Comparison of ENCODE assay signal across 20 cellular contexts in the genomic region with DNA sequence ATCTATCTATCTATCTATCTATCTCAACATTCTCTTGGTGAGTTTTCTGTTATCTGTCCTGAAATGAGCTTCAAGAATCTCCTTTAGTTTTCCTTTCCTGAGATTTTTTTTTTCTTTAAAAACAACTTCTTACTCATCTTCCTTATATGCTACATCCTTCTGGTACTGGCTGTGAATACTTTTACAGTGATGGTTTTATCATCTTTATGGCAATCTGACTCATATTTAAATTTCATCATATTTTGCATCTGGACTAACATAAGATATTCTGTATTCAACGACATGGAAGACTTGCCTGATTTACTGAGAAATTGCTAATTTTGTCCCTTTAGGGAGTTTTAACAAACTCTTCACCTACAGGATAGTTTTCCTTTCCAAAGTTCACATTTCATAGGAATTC. TPM values are rescaled to one million over a fixed set of nuclear protein-coding genes. Genes with fewer than 3 reads are reported as not detected.
DNase-seq lines count a peak whose midpoint lies in the region; ATAC-seq and TF ChIP-seq lines count a peak whose summit lies in the region.
"Had no signal": no experiment of that assay in that cellular context is flagged by ENCODE, and none has a peak within 500 bp of the region (broad histone marks: within the 10 kb centered on the region; RNA-seq: fewer than 3 reads in every experiment).

No MANE protein-coding gene starts in this region.

- no peak overlapping the region for H3K4me3 ChIP-seq in AG10803 (ENCODE audit: low read length)
- no peak overlapping the region for H3K4me3 ChIP-seq in astrocyte of the spinal cord (ENCODE audit: low read depth, low read length)
- H3K4me3 ChIP-seq in CD8-positive, alpha-beta memory T cell (ENCODE audit: low read length), result no peak overlapping the region
- no peak overlapping the region for H3K4me3 ChIP-seq in prostate gland
- H3K4me3 ChIP-seq: coronary artery, testis had no signal

- H3K27ac Mint-ChIP-seq in CD8-positive, alpha-beta memory T cell, result no peak overlapping the region
- H3K27ac Mint-ChIP-seq: activated naive CD4-positive, alpha-beta T cell treated with anti-CD3 and anti-CD28 coated beads for 36 hours; progenitor cell of endocrine pancreas had no signal

- H3K27ac ChIP-seq in CD8-positive, alpha-beta memory T cell (ENCODE audit: low read depth, low read length), result no peak overlapping the region
- no peak overlapping the region for H3K27ac ChIP-seq in prostate gland
- H3K27ac ChIP-seq: coronary artery, KMS-11, testis had no signal

- TF ChIP-seq POLR2A in prostate gland (IDR thresholded peaks at IDR 0.05), result no peak

- POLR2A ChIA-PET in CD8-positive, alpha-beta memory T cell (lab: Charles Lee), result no interaction called here

- no peaks in the 10 kb centered on the region for H3K4me1 Mint-ChIP-seq in CD8-positive, alpha-beta memory T cell

- no peak overlapping the region for H3K4me3 Mint-ChIP-seq in CD8-positive, alpha-beta memory T cell
- H3K4me3 Mint-ChIP-seq: activated naive CD4-positive, alpha-beta T cell treated with anti-CD3 and anti-CD28 coated beads for 36 hours had no signal

- peaks cover 1 to 14% of the 10 kb centered on the region in 2 donors for H3K27me3 Mint-ChIP-seq in CD8-positive, alpha-beta memory T cell
- H3K27me3 Mint-ChIP-seq: progenitor cell of endocrine pancreas had no signal

- H3K36me3 ChIP-seq in CD8-positive, alpha-beta memory T cell (ENCODE audit: insufficient read depth, low read length), result no peaks in the 10 kb centered on the region
- no peaks in the 10 kb centered on the region for H3K36me3 ChIP-seq in prostate gland

- in situ Hi-C loops in astrocyte of the spinal cord (cut with HindIII; ENCODE audit: low sequenced_read_pairs), result no loop called here

- H3K36me3 Mint-ChIP-seq in CD8-positive, alpha-beta memory T cell, result no peaks in the 10 kb centered on the region

- ATAC-seq in GM21526 (IDR thresholded peaks at IDR 0.05; ENCODE audit: low FRiP score, unreplicated experiment), result no peak

- peak; percentile 79 for DNase-seq in AG10803 (ENCODE audit: low read depth)
- DNase-seq in HS-5 (ENCODE audit: low read depth), result peak; percentile 80
- peak; percentile 59 for DNase-seq in astrocyte of the spinal cord (ENCODE audit: low read depth, low spot score)
- DNase-seq in hepatic stellate cell (ENCODE audit: low spot score), result peak; percentile 30
- no peak for DNase-seq in DMS 273 treated with DMSO at 0.1 percent for 48 hours (lab: John Stamatoyannopoulos, UW)
- DNase-seq in CD8-positive, alpha-beta memory T cell, result no peak
- DNase-seq in prostate gland (ENCODE audit: low spot score), result no peak
- DNase-seq: activated CD4-positive, alpha-beta T cell treated with anti-CD3 and anti-CD28 coated beads, Interleukin-2, amount 50 U/mL, for 48 hours; activated naive CD4-positive, alpha-beta T cell treated with anti-CD3 and anti-CD28 coated beads for 36 hours; activated T-cell treated with anti-CD3 and anti-CD28 coated beads, Interleukin-2, amount 50 U/mL, for 1 hour; DND-41; midbrain; NCI-H1092 treated with DMSO at 0.1 percent for 48 hours; NCI-H2081 treated with DMSO at 0.1 percent for 48 hours; stimulated activated CD4-positive, alpha-beta T cell treated with anti-CD3 and anti-CD28 coated beads, Interleukin-12 subunit alpha, Interleukin-12 subunit beta, amount 100 ng/mL, for 4 hours; testis had no signal

- CTCF ChIA-PET in CD8-positive, alpha-beta memory T cell (lab: Charles Lee), result no interaction called here

- H3K27me3 ChIP-seq in CD8-positive, alpha-beta memory T cell (ENCODE audit: insufficient read depth, low read length, poor library complexity, severe bottlenecking), result no peaks in the 10 kb centered on the region
- no peaks in the 10 kb centered on the region for H3K27me3 ChIP-seq in prostate gland (replicated peaks; ENCODE audit: insufficient read depth)
- H3K27me3 ChIP-seq: testis had no signal

- no peaks in the 10 kb centered on the region for H3K9me3 Mint-ChIP-seq in CD8-positive, alpha-beta memory T cell
- H3K9me3 Mint-ChIP-seq: activated naive CD4-positive, alpha-beta T cell treated with anti-CD3 and anti-CD28 coated beads for 36 hours had no signal

- WGBS in prostate gland, result 87% methylated on average over 1 of the region's 1 CpG

- TF ChIP-seq CTCF in AG10803 (conservative IDR thresholded peaks at IDR 0.05; ENCODE audit: low read length), result no peak
- TF ChIP-seq CTCF in astrocyte of the spinal cord (IDR thresholded peaks at IDR 0.05; ENCODE audit: low read depth, low read length), result no peak
- TF ChIP-seq CTCF in prostate gland (IDR thresholded peaks at IDR 0.05), result no peak

- no peaks in the 10 kb centered on the region for H3K4me1 ChIP-seq in CD8-positive, alpha-beta memory T cell (ENCODE audit: insufficient read depth, low read length)
- no peaks in the 10 kb centered on the region for H3K4me1 ChIP-seq in prostate gland (replicated peaks)
- H3K4me1 ChIP-seq: testis had no signal

- intact Hi-C loops in prostate gland (cut with DNase I), result no loop called here

- no peaks in the 10 kb centered on the region for H3K9me3 ChIP-seq in CD8-positive, alpha-beta memory T cell (ENCODE audit: low read length)
- H3K9me3 ChIP-seq in prostate gland, result no peaks in the 10 kb centered on the region
- H3K9me3 ChIP-seq: testis had no signal

RNA-seq across cellular contexts. Expression of a gene that starts 33.0 kb away (rescaled TPM):
- 10 to 100 TPM; 29.7 to 34.5 TPM for total RNA-seq in CD8-positive, alpha-beta memory T cell
- 31.4 TPM for polyA plus RNA-seq in CD8-positive, alpha-beta memory T cell
- 10 to 100 TPM; 18.1 to 55.4 TPM for total RNA-seq in prostate gland

Comparison
In these comparisons a context has a peak if more than half of its experiments do, and no peak if none do; other contexts are left out.
1. DNase-seq: peak in AG10803 (single experiment), HS-5 (single experiment), astrocyte of the spinal cord (single experiment) and hepatic stellate cell (single experiment); none in DMS 273 treated with DMSO at 0.1 percent for 48 hours (single experiment), CD8-positive, alpha-beta memory T cell (0 of 5) and prostate gland (single experiment).